ENCODE assay signal across 8 cellular contexts in genomic region chr15:37891754-37892368, GRCh38. TPM values are rescaled to one million over a fixed set of nuclear protein-coding genes. Genes with fewer than 3 reads are reported as not detected.
DNase-seq lines count a peak whose midpoint lies in the region; ATAC-seq and TF ChIP-seq lines count a peak whose summit lies in the region.

No MANE protein-coding gene starts in this region.

- H3K27me3 ChIP-seq in Peyer's patch (no peaks in the 10 kb centered on the region), neural cell (ENCODE audit: insufficient read depth, low read depth, low read length) (no peaks in the 10 kb centered on the region)

- DNase-seq in NCI-H2107 treated with DMSO at 0.1 percent for 48 hours (lab: John Stamatoyannopoulos, UW; ENCODE audit: unreplicated experiment) (peak; percentile 11), NCI-H2107 (lab: John Stamatoyannopoulos, UW) (no peak), Peyer's patch (no peak), epidermal melanocyte (ENCODE audit: insufficient read length, low spot score) (peak; percentile 70)

- H3K9me3 ChIP-seq in Peyer's patch (no peaks in the 10 kb centered on the region), neural cell (ENCODE audit: low read length) (no peaks in the 10 kb centered on the region)

- no peaks in the 10 kb centered on the region for H3K4me1 Mint-ChIP-seq in stimulated activated memory B cell treated with anti-CD40 and anti-IgM and Interleukin-4, amounts not matched to agents 10 μg/mL and 1 μg/mL and 100 μg/mL, for 72 hours

- peak; percentile 96 for TF ChIP-seq RAD21 in neural cell (conservative IDR thresholded peaks at IDR 0.05)

- H3K4me3 ChIP-seq in Peyer's patch (no peak overlapping the region), neural cell (ENCODE audit: low read length) (no peak overlapping the region)

- no peak overlapping the region for H2AFZ ChIP-seq in neural cell (ENCODE audit: low read depth, low read length)

- peaks cover 20% of the 10 kb centered on the region for H3K79me2 ChIP-seq in neural cell (replicated peaks; ENCODE audit: insufficient read depth, low read length)

- TF ChIP-seq POLR2A in Peyer's patch (IDR thresholded peaks at IDR 0.05) = no peak

- no peaks in the 10 kb centered on the region for H4K20me1 ChIP-seq in neural cell (ENCODE audit: insufficient read depth)

- H3K9me2 ChIP-seq in neural cell (ENCODE audit: insufficient read depth, low read length) = no peaks in the 10 kb centered on the region

- H3K36me3 Mint-ChIP-seq in stimulated activated memory B cell treated with anti-CD40 and anti-IgM and Interleukin-4, amounts not matched to agents 10 μg/mL and 1 μg/mL and 100 μg/mL, for 72 hours = no peaks in the 10 kb centered on the region

- H3K27ac Mint-ChIP-seq in stimulated activated memory B cell treated with anti-CD40 and anti-IgM and Interleukin-4, amounts not matched to agents 10 μg/mL and 1 μg/mL and 100 μg/mL, for 72 hours = no peak overlapping the region

- H3F3A ChIP-seq in neural cell (ENCODE audit: insufficient read depth, low read length, poor library complexity, severe bottlenecking) = no peaks in the 10 kb centered on the region

- TF ChIP-seq CTCF in Peyer's patch (IDR thresholded peaks at IDR 0.05) = peak in 5 of 6 experiments; percentile 11 to 70 (median 61)
- TF ChIP-seq CTCF in neural cell (IDR thresholded peaks at IDR 0.05; ENCODE audit: poor library complexity, severe bottlenecking) = peak; percentile 96

- H3K36me3 ChIP-seq in Peyer's patch (no peaks in the 10 kb centered on the region), neural cell (ENCODE audit: insufficient read depth, low read length) (no peaks in the 10 kb centered on the region)

- H3K9me3 Mint-ChIP-seq in stimulated activated memory B cell treated with anti-CD40 and anti-IgM and Interleukin-4, amounts not matched to agents 10 μg/mL and 1 μg/mL and 100 μg/mL, for 72 hours = no peaks in the 10 kb centered on the region

- no peaks in the 10 kb centered on the region for H3K4me1 ChIP-seq in Peyer's patch

- no peak overlapping the region for H3K27ac ChIP-seq in Peyer's patch
- no peak overlapping the region for H3K27ac ChIP-seq in neural cell (ENCODE audit: low read length)

- H3K9ac ChIP-seq in neural cell (ENCODE audit: low read length) = no peak overlapping the region

- no peak overlapping the region for H3K4me3 Mint-ChIP-seq in stimulated activated memory B cell treated with anti-CD40 and anti-IgM and Interleukin-4, amounts not matched to agents 10 μg/mL and 1 μg/mL and 100 μg/mL, for 72 hours

- H3K27me3 Mint-ChIP-seq in stimulated activated memory B cell treated with anti-CD40 and anti-IgM and Interleukin-4, amounts not matched to agents 10 μg/mL and 1 μg/mL and 100 μg/mL, for 72 hours = no peaks in the 10 kb centered on the region

- H3K4me2 ChIP-seq in neural cell (ENCODE audit: low read length) = no peak overlapping the region

- peak; percentile 23 for TF ChIP-seq EP300 in neural cell (conservative IDR thresholded peaks at IDR 0.05; ENCODE audit: poor library complexity, severe bottlenecking)

- ATAC-seq in HG03159 (IDR thresholded peaks at IDR 0.05; ENCODE audit: unreplicated experiment) (peak; percentile 74), HG03571 (IDR thresholded peaks at IDR 0.05; ENCODE audit: unreplicated experiment) (no peak)
- ATAC-seq in stimulated activated memory B cell treated with anti-CD40 and anti-IgM and Interleukin-4, amounts not matched to agents 10 μg/mL and 1 μg/mL and 100 μg/mL, for 72 hours = no peak

TF ChIP-seq in neural cell, 6 proteins besides CTCF, POLR2A, EP300 and RAD21:
- peak; percentile 33 for TF ChIP-seq REST (IDR thresholded peaks at IDR 0.05; ENCODE audit: borderline replicate concordance)
- TF ChIP-seq POLR2AphosphoS5 (IDR thresholded peaks at IDR 0.05) = no peak
- peak; percentile 91 for TF ChIP-seq SMC3 (conservative IDR thresholded peaks at IDR 0.05; ENCODE audit: poor library complexity)
TF ChIP-seq in neural cell: peak in this region for 2.

RNA-seq across cellular contexts. Expression of gene TMCO5A, which starts 42.6 kb away (rescaled TPM):
- not detected for total RNA-seq in Peyer's patch
- not detected in 2 replicates for polyA plus RNA-seq in neural cell
- not detected in 2 replicates for polyA minus RNA-seq in neural cell

Comparison
In these comparisons a context has a peak if more than half of its experiments do, and no peak if none do; other contexts are left out.
1. DNase-seq: peak in NCI-H2107 treated with DMSO at 0.1 percent for 48 hours (single experiment) and epidermal melanocyte (single experiment); none in NCI-H2107 (single experiment) and Peyer's patch (0 of 3).